8 cellular contexts compared by ENCODE assay signal in genomic region chr12:111812881-111813741, GRCh38. TPM values are rescaled to one million over a fixed set of nuclear protein-coding genes. Genes with fewer than 3 reads are reported as not detected.
DNase-seq lines count a peak whose midpoint lies in the region; ATAC-seq and TF ChIP-seq lines count a peak whose summit lies in the region.

No MANE protein-coding gene starts in this region.

- WGBS in lower leg skin, 2 donors: 13 to 16% methylated on average over 13 of the region's 13 CpGs

- no peak overlapping the region for H3K4me3 ChIP-seq in lower leg skin (ENCODE audit: low read depth, poor library complexity, severe bottlenecking)

- ATAC-seq in HG03442 (IDR thresholded peaks at IDR 0.05; ENCODE audit: unreplicated experiment): peak; percentile 59
- no peak for ATAC-seq in GM18873 (IDR thresholded peaks at IDR 0.05; ENCODE audit: low FRiP score, unreplicated experiment)

- intact Hi-C loops in lower leg skin (cut with DNase I; ENCODE audit: low total_unique reads): loop anchor here (5.0 kb wide), 1 partner anchor 61 kb away; no protein-coding TSS in a partner anchor

- no peak for TF ChIP-seq POLR2A in lower leg skin (IDR thresholded peaks at IDR 0.05)

- peak; percentile 21 for DNase-seq in GM04503 (ENCODE audit: low read depth)
- DNase-seq in NCI-H748 treated with DMSO at 0.1 percent for 48 hours (lab: John Stamatoyannopoulos, UW): peak; percentile 79
- peak; percentile 50 for DNase-seq in activated CD4-positive, alpha-beta T cell treated with anti-CD3 and anti-CD28 coated beads, Interleukin-2, amount 50 U/mL, for 1 hour
- DNase-seq in dermis blood vessel endothelial cell: peak; percentile 96
- DNase-seq in lower leg skin (ENCODE audit: low spot score in 2 of 2): peak; percentile 83 to 95
- peak; percentile 21 to 38 (median 27) for DNase-seq in stimulated activated CD4-positive, alpha-beta T cell treated with anti-CD3 and anti-CD28 coated beads, TNF-alpha, amount 100 ng/mL, for 1 hour (ENCODE audit: low read depth in 3 of 3, low spot score in 1 of 3)

- TF ChIP-seq CTCF in lower leg skin (IDR thresholded peaks at IDR 0.05): peak in 1 of 3 donors; percentile 71

RNA-seq across cellular contexts. Expression of gene MAPKAPK5, which starts 28.9 kb away (rescaled TPM):
- total RNA-seq in dermis blood vessel endothelial cell: 31.1 and 37.6 TPM in 2 replicates
- total RNA-seq in lower leg skin: 10 to 100 TPM; 34.8 to 60.5 (median 49.5) TPM

RNA-seq across cellular contexts. Expression of gene ALDH2, which starts 46.4 kb away (rescaled TPM):
- 68.6 and 76.6 TPM in 2 replicates for total RNA-seq in dermis blood vessel endothelial cell
- total RNA-seq in lower leg skin: 100 to 1,000 TPM; 151 to 179 (median 157) TPM

Comparison
In these comparisons a context has a peak if more than half of its experiments do, and no peak if none do; other contexts are left out.
1. DNase-seq: peak in every context shown above with its lines; median percentile 96 in dermis blood vessel endothelial cell; 89 in lower leg skin; 79 in NCI-H748 treated with DMSO at 0.1 percent for 48 hours; 50 in activated CD4-positive, alpha-beta T cell treated with anti-CD3 and anti-CD28 coated beads, Interleukin-2, amount 50 U/mL, for 1 hour; 27 in stimulated activated CD4-positive, alpha-beta T cell treated with anti-CD3 and anti-CD28 coated beads, TNF-alpha, amount 100 ng/mL, for 1 hour; 21 in GM04503.